In genomic region chr16:78134944-78135619, GRCh38 we compare ENCODE assay signal across 16 cellular contexts. TPM values are rescaled to one million over a fixed set of nuclear protein-coding genes. Genes with fewer than 3 reads are reported as not detected.
DNase-seq lines count a peak whose midpoint lies in the region; ATAC-seq and TF ChIP-seq lines count a peak whose summit lies in the region.
"Had no signal": no experiment of that assay in that cellular context is flagged by ENCODE, and none has a peak within 500 bp of the region (broad histone marks: within the 10 kb centered on the region; RNA-seq: fewer than 3 reads in every experiment).

No MANE protein-coding gene starts in this region.

- H3K9me3 Mint-ChIP-seq in WTC11, result peaks cover 5% of the 10 kb centered on the region; the same call in 1 of the 2 replicates
- H3K9me3 Mint-ChIP-seq in natural killer cell treated with Interleukin-12 subunit alpha and Interleukin-12 subunit beta and Interleukin-15 and Interleukin-18, amount 100 ng/mL, for 72 hours, result no peaks in the 10 kb centered on the region

- no peak overlapping the region for H3K27ac Mint-ChIP-seq in WTC11
- H3K27ac Mint-ChIP-seq in natural killer cell treated with Interleukin-12 subunit alpha and Interleukin-12 subunit beta and Interleukin-15 and Interleukin-18, amount 100 ng/mL, for 72 hours, result peak overlapping the region; percentile 19 to 58
- H3K27ac Mint-ChIP-seq: activated CD4-positive, alpha-beta T cell treated with anti-CD3 and anti-CD28 coated beads, Interleukin-2, amount 10 ng/mL, durations not matched to agents 7 days and 5 days; T-cell had no signal

- no peaks in the 10 kb centered on the region for H3K27me3 Mint-ChIP-seq in WTC11 (ENCODE audit: low read depth)
- no peaks in the 10 kb centered on the region for H3K27me3 Mint-ChIP-seq in natural killer cell treated with Interleukin-12 subunit alpha and Interleukin-12 subunit beta and Interleukin-15 and Interleukin-18, amount 100 ng/mL, for 72 hours
- H3K27me3 Mint-ChIP-seq: activated CD4-positive, alpha-beta T cell treated with anti-CD3 and anti-CD28 coated beads, Interleukin-2, amount 10 ng/mL, durations not matched to agents 7 days and 5 days; T-cell had no signal

- peaks cover 4% of the 10 kb centered on the region; the same call in 1 of the 2 replicates for H3K36me3 Mint-ChIP-seq in WTC11
- no peaks in the 10 kb centered on the region for H3K36me3 Mint-ChIP-seq in natural killer cell treated with Interleukin-12 subunit alpha and Interleukin-12 subunit beta and Interleukin-15 and Interleukin-18, amount 100 ng/mL, for 72 hours

- no peak for ATAC-seq in WTC11
- ATAC-seq in natural killer cell treated with Interleukin-12 subunit alpha and Interleukin-12 subunit beta and Interleukin-15 and Interleukin-18, amount 100 ng/mL, for 72 hours, result peak in 1 of 2 donors; percentile 87
- ATAC-seq: A549, Right ventricle myocardium inferior, T-cell had no signal

- H3K4me1 Mint-ChIP-seq in WTC11, result no peaks in the 10 kb centered on the region
- peaks cover 24 to 38% of the 10 kb centered on the region in 2 donors for H3K4me1 Mint-ChIP-seq in natural killer cell treated with Interleukin-12 subunit alpha and Interleukin-12 subunit beta and Interleukin-15 and Interleukin-18, amount 100 ng/mL, for 72 hours (ENCODE audit: low read depth in 2 of 2)

- DNase-seq in NCI-H345 (lab: John Stamatoyannopoulos, UW) (peak; percentile 9), NCI-H345 treated with DMSO at 0.1 percent for 48 hours (lab: John Stamatoyannopoulos, UW; ENCODE audit: unreplicated experiment) (no peak), DMS79 (lab: John Stamatoyannopoulos, UW) (peak; percentile 4), WTC11 (ENCODE audit: low spot score) (no peak), NCI-H82 (lab: John Stamatoyannopoulos, UW) (no peak), NCI-H2171 (lab: John Stamatoyannopoulos, UW) (no peak)
- DNase-seq in natural killer cell treated with Interleukin-12 subunit alpha and Interleukin-12 subunit beta and Interleukin-15 and Interleukin-18, amount 100 ng/mL, for 72 hours (ENCODE audit: low spot score), result no peak
- no peak for DNase-seq in activated CD4-positive, CD25-positive, alpha-beta regulatory T cell (lab: John Stamatoyannopoulos, UW)
- DNase-seq: activated CD4-positive, alpha-beta T cell treated with anti-CD3 and anti-CD28 coated beads, Interleukin-2, amount 10 ng/mL, durations not matched to agents 7 days and 5 days; activated effector memory CD4-positive, alpha-beta T cell treated with anti-CD3 and anti-CD28 coated beads, Interleukin-2, amount 50 U/mL, for 16 hours; GM23248; NCI-H1417 treated with DMSO at 0.1 percent for 48 hours; nucleus accumbens; T-cell had no signal

- H3K4me3 Mint-ChIP-seq in WTC11, result no peak overlapping the region
- peak overlapping the region; percentile 58 for H3K4me3 Mint-ChIP-seq in natural killer cell treated with Interleukin-12 subunit alpha and Interleukin-12 subunit beta and Interleukin-15 and Interleukin-18, amount 100 ng/mL, for 72 hours
- H3K4me3 Mint-ChIP-seq: activated CD4-positive, alpha-beta T cell treated with anti-CD3 and anti-CD28 coated beads, Interleukin-2, amount 10 ng/mL, durations not matched to agents 7 days and 5 days; T-cell had no signal

- CTCF ChIA-PET in WTC11 (lab: Charles Lee), result interaction anchor here (0.7 kb wide), 1 partner anchor 13 kb away, joined by 3 read pairs; no protein-coding TSS in a partner anchor

- POLR2A ChIA-PET in WTC11 (lab: Charles Lee), result interaction anchor here (0.6 kb wide), 1 partner anchor 12 kb away, joined by 3 read pairs; no protein-coding TSS in a partner anchor

- no peak for TF ChIP-seq CTCF in WTC11 (IDR thresholded peaks at IDR 0.05)

TF ChIP-seq in WTC11, 78 proteins besides CTCF, POLR2A, EP300 and RAD21:
- peak; percentile 74 for TF ChIP-seq GABPB1 (CRISPR knock-in tag; IDR thresholded peaks at IDR 0.05)
- TF ChIP-seq ZNF416 (CRISPR knock-in tag; IDR thresholded peaks at IDR 0.05), result no peak

RNA-seq across cellular contexts. Expression of gene WWOX, which starts 35.6 kb away (rescaled TPM):
- total RNA-seq in WTC11 (2021), result 15.7 to 20.3 TPM (median 19.0 TPM) in 3 replicates
- 10 to 100 TPM; 23.0 to 31.7 TPM for total RNA-seq in natural killer cell treated with Interleukin-12 subunit alpha and Interleukin-12 subunit beta and Interleukin-15 and Interleukin-18, amount 100 ng/mL, for 72 hours

Comparison
In these comparisons a context has a peak if more than half of its experiments do, and no peak if none do; other contexts are left out.
1. DNase-seq: peak in NCI-H345 (single experiment) and DMS79 (single experiment); none in NCI-H345 treated with DMSO at 0.1 percent for 48 hours (single experiment), WTC11 (single experiment), natural killer cell treated with Interleukin-12 subunit alpha and Interleukin-12 subunit beta and Interleukin-15 and Interleukin-18, amount 100 ng/mL, for 72 hours (single experiment), NCI-H82 (single experiment), activated CD4-positive, CD25-positive, alpha-beta regulatory T cell (0 of 4) and NCI-H2171 (single experiment).